1 cellular context compared by ENCODE assay signal in the genomic region with DNA sequence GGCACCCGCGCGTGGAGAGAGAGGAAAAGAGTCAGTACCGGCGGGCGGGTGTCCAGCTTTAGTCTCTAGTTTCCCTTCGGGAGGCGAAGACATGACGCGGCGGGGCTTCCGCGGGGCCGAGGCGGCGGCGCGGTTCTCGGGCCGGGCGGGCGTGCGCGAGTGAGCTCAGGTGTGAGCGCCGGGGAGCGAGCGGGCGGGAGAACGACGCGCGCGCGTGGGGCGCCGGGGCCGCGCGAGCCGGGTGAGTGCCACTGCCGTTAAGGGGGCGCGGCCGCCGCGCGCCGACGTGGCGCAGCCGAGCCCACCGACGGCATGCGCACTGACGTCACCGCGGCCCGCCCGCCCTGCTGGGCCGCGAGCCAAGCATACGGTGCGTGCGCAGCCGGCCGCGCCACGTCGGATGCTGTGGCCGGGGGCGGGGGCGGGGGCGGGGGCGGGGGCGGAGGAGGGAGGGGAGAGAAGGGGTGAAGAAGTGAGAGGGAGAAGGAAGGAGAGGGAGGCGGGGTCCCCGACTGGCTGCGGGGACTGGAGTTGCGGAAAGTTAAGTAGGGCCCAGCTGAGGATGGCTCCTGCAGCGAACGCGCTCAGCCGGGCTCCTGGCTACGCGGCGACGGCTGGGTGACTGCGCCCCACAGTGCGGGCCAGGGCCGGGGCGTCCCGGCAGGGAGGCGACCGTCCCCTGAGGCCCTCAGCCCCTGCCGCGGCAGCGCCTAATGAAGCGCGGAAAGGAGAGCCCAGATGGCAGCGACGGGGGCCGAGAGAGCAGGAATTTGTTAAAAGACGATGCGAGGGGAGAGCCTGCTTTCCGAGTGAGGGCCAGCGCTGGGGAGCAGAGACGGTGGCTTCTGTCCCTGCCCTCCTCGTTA.
TF ChIP-seq lines count a peak whose summit lies in the region.

A gene with protein sequence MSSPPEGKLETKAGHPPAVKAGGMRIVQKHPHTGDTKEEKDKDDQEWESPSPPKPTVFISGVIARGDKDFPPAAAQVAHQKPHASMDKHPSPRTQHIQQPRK (minus strand): TSS at position 259 of the 866 bp plus-strand sequence. CDS start 166 bp downstream, at position 93.

TF ChIP-seq in K562, 482 proteins besides CTCF, POLR2A, EP300 and RAD21 (continued from another document and continues in another):
- TF ChIP-seq, protein P1, sequence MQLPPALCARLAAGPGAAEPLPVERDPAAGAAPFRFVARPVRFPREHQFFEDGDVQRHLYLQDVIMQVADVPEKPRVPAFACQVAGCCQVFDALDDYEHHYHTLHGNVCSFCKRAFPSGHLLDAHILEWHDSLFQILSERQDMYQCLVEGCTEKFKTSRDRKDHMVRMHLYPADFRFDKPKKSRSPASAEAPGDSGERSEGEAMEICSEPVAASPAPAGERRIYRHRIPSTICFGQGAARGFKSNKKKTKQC (CRISPR knock-in tag; IDR thresholded peaks at IDR 0.05) = peak; percentile 83
- TF ChIP-seq ZNF140 (CRISPR knock-in tag; IDR thresholded peaks at IDR 0.05) (no peak), NONO (IDR thresholded peaks at IDR 0.05; ENCODE audit: low read depth in 2 of 2, low read length in 1 of 2) (peak in 1 of 2 experiments; percentile 84; a peak in 2 of 4 replicates), KDM2B (CRISPR knock-in tag; IDR thresholded peaks at IDR 0.05) (peak; percentile 79; the same call in 1 of the 2 replicates), ZNF3 (CRISPR knock-in tag; IDR thresholded peaks at IDR 0.05) (no peak), IFI16 (CRISPR knock-in tag; IDR thresholded peaks at IDR 0.05) (no peak), BMI1 (IDR thresholded peaks at IDR 0.05; ENCODE audit: low read length) (no peak), SNRNP70 (optimal IDR thresholded peaks at IDR 0.05; ENCODE audit: low read depth, low read length) (no peak), HMG20A (CRISPR knock-in tag; conservative IDR thresholded peaks at IDR 0.05) (no peak), ZBTB8A (IDR thresholded peaks at IDR 0.05; ENCODE audit: partially characterized antibody) (no peak), HDAC6 (IDR thresholded peaks at IDR 0.05; ENCODE audit: low read depth, low read length) (no peak), SIN3B (IDR thresholded peaks at IDR 0.05; ENCODE audit: low read depth) (peak; percentile 63; the same call in 1 of the 2 replicates), CC2D1A (IDR thresholded peaks at IDR 0.05) (no peak), EZH2 (IDR thresholded peaks at IDR 0.05; ENCODE audit: borderline replicate concordance, low read depth, low read length) (no peak), TBP (optimal IDR thresholded peaks at IDR 0.05; ENCODE audit: low read depth, low read length) (peak; percentile 34), YY1 (IDR thresholded peaks at IDR 0.05; ENCODE audit: borderline replicate concordance in 1 of 3, control insufficient read depth in 1 of 3, extremely low read depth in 1 of 3, insufficient read depth in 3 of 3, insufficient read length in 1 of 3, insufficient replicate concordance in 2 of 3, low read depth in 1 of 3, low read length in 2 of 3) (peak in 2 of 3 experiments; percentile 35 to 37), SRSF3 (IDR thresholded peaks at IDR 0.05; ENCODE audit: insufficient read depth, low read length) (no peak), SUPT5H (IDR thresholded peaks at IDR 0.05) (peak; percentile 80), JUND (IDR thresholded peaks at IDR 0.05; ENCODE audit: borderline replicate concordance, low read depth, low read length) (peak; percentile 64; the same call in 1 of the 2 replicates), JUND (tag; IDR thresholded peaks at IDR 0.05; ENCODE audit: borderline replicate concordance, low read depth, low read length) (no peak; the same call in 2 of the 3 replicates)
- TF ChIP-seq, protein P2, sequence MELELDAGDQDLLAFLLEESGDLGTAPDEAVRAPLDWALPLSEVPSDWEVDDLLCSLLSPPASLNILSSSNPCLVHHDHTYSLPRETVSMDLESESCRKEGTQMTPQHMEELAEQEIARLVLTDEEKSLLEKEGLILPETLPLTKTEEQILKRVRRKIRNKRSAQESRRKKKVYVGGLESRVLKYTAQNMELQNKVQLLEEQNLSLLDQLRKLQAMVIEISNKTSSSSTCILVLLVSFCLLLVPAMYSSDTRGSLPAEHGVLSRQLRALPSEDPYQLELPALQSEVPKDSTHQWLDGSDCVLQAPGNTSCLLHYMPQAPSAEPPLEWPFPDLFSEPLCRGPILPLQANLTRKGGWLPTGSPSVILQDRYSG (tag; conservative IDR thresholded peaks at IDR 0.05; ENCODE audit: low read depth) = no peak
- TF ChIP-seq, protein P3, sequence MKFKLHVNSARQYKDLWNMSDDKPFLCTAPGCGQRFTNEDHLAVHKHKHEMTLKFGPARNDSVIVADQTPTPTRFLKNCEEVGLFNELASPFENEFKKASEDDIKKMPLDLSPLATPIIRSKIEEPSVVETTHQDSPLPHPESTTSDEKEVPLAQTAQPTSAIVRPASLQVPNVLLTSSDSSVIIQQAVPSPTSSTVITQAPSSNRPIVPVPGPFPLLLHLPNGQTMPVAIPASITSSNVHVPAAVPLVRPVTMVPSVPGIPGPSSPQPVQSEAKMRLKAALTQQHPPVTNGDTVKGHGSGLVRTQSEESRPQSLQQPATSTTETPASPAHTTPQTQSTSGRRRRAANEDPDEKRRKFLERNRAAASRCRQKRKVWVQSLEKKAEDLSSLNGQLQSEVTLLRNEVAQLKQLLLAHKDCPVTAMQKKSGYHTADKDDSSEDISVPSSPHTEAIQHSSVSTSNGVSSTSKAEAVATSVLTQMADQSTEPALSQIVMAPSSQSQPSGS (CRISPR knock-in tag; IDR thresholded peaks at IDR 0.05) = peak; percentile 30; the same call in 1 of the 2 replicates
- TF ChIP-seq, protein P4, sequence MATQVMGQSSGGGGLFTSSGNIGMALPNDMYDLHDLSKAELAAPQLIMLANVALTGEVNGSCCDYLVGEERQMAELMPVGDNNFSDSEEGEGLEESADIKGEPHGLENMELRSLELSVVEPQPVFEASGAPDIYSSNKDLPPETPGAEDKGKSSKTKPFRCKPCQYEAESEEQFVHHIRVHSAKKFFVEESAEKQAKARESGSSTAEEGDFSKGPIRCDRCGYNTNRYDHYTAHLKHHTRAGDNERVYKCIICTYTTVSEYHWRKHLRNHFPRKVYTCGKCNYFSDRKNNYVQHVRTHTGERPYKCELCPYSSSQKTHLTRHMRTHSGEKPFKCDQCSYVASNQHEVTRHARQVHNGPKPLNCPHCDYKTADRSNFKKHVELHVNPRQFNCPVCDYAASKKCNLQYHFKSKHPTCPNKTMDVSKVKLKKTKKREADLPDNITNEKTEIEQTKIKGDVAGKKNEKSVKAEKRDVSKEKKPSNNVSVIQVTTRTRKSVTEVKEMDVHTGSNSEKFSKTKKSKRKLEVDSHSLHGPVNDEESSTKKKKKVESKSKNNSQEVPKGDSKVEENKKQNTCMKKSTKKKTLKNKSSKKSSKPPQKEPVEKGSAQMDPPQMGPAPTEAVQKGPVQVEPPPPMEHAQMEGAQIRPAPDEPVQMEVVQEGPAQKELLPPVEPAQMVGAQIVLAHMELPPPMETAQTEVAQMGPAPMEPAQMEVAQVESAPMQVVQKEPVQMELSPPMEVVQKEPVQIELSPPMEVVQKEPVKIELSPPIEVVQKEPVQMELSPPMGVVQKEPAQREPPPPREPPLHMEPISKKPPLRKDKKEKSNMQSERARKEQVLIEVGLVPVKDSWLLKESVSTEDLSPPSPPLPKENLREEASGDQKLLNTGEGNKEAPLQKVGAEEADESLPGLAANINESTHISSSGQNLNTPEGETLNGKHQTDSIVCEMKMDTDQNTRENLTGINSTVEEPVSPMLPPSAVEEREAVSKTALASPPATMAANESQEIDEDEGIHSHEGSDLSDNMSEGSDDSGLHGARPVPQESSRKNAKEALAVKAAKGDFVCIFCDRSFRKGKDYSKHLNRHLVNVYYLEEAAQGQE (CRISPR knock-in tag; IDR thresholded peaks at IDR 0.05; ENCODE audit: low read depth) = peak; percentile 72; the same call in 1 of the 2 replicates
- TF ChIP-seq, protein P5, sequence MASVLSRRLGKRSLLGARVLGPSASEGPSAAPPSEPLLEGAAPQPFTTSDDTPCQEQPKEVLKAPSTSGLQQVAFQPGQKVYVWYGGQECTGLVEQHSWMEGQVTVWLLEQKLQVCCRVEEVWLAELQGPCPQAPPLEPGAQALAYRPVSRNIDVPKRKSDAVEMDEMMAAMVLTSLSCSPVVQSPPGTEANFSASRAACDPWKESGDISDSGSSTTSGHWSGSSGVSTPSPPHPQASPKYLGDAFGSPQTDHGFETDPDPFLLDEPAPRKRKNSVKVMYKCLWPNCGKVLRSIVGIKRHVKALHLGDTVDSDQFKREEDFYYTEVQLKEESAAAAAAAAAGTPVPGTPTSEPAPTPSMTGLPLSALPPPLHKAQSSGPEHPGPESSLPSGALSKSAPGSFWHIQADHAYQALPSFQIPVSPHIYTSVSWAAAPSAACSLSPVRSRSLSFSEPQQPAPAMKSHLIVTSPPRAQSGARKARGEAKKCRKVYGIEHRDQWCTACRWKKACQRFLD (CRISPR knock-in tag; IDR thresholded peaks at IDR 0.05) = peak; percentile 89
- TF ChIP-seq, protein P6, sequence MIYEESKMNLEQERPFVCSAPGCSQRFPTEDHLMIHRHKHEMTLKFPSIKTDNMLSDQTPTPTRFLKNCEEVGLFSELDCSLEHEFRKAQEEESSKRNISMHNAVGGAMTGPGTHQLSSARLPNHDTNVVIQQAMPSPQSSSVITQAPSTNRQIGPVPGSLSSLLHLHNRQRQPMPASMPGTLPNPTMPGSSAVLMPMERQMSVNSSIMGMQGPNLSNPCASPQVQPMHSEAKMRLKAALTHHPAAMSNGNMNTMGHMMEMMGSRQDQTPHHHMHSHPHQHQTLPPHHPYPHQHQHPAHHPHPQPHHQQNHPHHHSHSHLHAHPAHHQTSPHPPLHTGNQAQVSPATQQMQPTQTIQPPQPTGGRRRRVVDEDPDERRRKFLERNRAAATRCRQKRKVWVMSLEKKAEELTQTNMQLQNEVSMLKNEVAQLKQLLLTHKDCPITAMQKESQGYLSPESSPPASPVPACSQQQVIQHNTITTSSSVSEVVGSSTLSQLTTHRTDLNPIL (CRISPR knock-in tag; IDR thresholded peaks at IDR 0.05) = no peak
- TF ChIP-seq, protein P7, sequence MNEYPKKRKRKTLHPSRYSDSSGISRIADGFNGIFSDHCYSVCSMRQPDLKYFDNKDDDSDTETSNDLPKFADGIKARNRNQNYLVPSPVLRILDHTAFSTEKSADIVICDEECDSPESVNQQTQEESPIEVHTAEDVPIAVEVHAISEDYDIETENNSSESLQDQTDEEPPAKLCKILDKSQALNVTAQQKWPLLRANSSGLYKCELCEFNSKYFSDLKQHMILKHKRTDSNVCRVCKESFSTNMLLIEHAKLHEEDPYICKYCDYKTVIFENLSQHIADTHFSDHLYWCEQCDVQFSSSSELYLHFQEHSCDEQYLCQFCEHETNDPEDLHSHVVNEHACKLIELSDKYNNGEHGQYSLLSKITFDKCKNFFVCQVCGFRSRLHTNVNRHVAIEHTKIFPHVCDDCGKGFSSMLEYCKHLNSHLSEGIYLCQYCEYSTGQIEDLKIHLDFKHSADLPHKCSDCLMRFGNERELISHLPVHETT (CRISPR knock-in tag; conservative IDR thresholded peaks at IDR 0.05 in 1 of 2, IDR thresholded peaks at IDR 0.05 in 1 of 2) = peak in 1 of 2 experiments; percentile 35; a peak in 1 of 4 replicates
- TF ChIP-seq, protein P8, sequence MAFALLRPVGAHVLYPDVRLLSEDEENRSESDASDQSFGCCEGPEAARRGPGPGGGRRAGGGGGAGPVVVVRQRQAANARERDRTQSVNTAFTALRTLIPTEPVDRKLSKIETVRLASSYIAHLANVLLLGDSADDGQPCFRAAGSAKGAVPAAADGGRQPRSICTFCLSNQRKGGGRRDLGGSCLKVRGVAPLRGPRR (CRISPR knock-in tag; IDR thresholded peaks at IDR 0.05) = no peak
- TF ChIP-seq, protein P9, sequence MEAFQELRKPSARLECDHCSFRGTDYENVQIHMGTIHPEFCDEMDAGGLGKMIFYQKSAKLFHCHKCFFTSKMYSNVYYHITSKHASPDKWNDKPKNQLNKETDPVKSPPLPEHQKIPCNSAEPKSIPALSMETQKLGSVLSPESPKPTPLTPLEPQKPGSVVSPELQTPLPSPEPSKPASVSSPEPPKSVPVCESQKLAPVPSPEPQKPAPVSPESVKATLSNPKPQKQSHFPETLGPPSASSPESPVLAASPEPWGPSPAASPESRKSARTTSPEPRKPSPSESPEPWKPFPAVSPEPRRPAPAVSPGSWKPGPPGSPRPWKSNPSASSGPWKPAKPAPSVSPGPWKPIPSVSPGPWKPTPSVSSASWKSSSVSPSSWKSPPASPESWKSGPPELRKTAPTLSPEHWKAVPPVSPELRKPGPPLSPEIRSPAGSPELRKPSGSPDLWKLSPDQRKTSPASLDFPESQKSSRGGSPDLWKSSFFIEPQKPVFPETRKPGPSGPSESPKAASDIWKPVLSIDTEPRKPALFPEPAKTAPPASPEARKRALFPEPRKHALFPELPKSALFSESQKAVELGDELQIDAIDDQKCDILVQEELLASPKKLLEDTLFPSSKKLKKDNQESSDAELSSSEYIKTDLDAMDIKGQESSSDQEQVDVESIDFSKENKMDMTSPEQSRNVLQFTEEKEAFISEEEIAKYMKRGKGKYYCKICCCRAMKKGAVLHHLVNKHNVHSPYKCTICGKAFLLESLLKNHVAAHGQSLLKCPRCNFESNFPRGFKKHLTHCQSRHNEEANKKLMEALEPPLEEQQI (IDR thresholded peaks at IDR 0.05) = no peak
- TF ChIP-seq, protein P10, sequence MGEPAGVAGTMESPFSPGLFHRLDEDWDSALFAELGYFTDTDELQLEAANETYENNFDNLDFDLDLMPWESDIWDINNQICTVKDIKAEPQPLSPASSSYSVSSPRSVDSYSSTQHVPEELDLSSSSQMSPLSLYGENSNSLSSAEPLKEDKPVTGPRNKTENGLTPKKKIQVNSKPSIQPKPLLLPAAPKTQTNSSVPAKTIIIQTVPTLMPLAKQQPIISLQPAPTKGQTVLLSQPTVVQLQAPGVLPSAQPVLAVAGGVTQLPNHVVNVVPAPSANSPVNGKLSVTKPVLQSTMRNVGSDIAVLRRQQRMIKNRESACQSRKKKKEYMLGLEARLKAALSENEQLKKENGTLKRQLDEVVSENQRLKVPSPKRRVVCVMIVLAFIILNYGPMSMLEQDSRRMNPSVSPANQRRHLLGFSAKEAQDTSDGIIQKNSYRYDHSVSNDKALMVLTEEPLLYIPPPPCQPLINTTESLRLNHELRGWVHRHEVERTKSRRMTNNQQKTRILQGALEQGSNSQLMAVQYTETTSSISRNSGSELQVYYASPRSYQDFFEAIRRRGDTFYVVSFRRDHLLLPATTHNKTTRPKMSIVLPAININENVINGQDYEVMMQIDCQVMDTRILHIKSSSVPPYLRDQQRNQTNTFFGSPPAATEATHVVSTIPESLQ (CRISPR knock-in tag; IDR thresholded peaks at IDR 0.05) = no peak
- TF ChIP-seq, protein P11, sequence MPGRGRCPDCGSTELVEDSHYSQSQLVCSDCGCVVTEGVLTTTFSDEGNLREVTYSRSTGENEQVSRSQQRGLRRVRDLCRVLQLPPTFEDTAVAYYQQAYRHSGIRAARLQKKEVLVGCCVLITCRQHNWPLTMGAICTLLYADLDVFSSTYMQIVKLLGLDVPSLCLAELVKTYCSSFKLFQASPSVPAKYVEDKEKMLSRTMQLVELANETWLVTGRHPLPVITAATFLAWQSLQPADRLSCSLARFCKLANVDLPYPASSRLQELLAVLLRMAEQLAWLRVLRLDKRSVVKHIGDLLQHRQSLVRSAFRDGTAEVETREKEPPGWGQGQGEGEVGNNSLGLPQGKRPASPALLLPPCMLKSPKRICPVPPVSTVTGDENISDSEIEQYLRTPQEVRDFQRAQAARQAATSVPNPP (IDR thresholded peaks at IDR 0.05; ENCODE audit: borderline replicate concordance, insufficient read depth, insufficient read length) = no peak
- TF ChIP-seq, protein P12, sequence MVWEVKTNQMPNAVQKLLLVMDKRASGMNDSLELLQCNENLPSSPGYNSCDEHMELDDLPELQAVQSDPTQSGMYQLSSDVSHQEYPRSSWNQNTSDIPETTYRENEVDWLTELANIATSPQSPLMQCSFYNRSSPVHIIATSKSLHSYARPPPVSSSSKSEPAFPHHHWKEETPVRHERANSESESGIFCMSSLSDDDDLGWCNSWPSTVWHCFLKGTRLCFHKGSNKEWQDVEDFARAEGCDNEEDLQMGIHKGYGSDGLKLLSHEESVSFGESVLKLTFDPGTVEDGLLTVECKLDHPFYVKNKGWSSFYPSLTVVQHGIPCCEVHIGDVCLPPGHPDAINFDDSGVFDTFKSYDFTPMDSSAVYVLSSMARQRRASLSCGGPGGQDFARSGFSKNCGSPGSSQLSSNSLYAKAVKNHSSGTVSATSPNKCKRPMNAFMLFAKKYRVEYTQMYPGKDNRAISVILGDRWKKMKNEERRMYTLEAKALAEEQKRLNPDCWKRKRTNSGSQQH (CRISPR knock-in tag; IDR thresholded peaks at IDR 0.05) = no peak
